In the genomic region with DNA sequence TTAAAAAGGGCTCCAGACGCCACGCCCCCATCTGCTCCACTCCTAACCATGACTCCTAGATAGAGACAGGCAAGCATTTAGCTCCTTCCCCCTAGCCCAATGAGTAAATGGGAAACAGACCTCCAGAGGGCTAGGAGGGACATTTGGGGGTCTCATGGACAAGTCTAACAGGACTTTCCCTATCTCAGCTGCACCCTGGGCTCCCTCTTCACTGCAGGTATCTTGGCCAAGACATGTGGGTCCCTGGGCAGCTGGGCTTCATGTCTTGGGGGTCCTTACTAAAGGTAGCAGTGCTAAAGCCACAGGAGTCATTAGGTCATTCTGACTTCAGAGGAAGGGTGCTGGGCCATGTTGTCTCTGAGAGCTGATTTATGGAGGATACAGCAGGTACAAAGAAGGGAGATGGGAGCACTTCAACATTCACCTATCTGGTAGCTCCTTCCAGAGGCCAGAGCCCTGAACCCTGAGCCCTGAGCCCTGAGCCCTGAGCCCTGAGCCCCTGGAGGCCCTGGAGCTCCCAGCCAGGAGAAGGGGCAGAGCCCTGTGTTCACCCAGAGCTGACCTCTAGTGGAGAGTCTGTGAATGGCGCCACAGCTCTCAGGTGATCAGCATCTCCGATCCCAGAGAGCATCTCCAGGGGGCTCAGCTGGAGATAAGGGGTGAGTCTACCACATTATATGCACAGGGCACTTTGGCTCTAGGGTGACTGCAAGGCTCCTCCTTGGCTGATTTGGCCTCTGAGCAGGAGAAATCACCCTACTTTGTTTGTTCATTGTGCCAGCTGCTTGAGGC, we compare ENCODE assay signal across 9 cellular contexts. TPM values are rescaled to one million over a fixed set of nuclear protein-coding genes. Genes with fewer than 3 reads are reported as not detected.
DNase-seq lines count a peak whose midpoint lies in the region; ATAC-seq, FAIRE-seq and TF ChIP-seq lines count a peak whose summit lies in the region.
"Had no signal": no experiment of that assay in that cellular context is flagged by ENCODE, and none has a peak within 500 bp of the region (broad histone marks: within the 10 kb centered on the region; RNA-seq: fewer than 3 reads in every experiment).

No MANE protein-coding gene starts in this region.

- H3K27ac Mint-ChIP-seq in WTC11, result no peak overlapping the region
- H3K27ac Mint-ChIP-seq: CD8-positive, alpha-beta T cell had no signal

- H3K9me3 Mint-ChIP-seq in WTC11, result no peaks in the 10 kb centered on the region
- H3K9me3 Mint-ChIP-seq: CD8-positive, alpha-beta T cell had no signal

- FAIRE-seq in HTR-8/SVneo (lab: Jason Lieb, UNC), result no peak

- TF ChIP-seq CTCF in WTC11 (IDR thresholded peaks at IDR 0.05) (peak; percentile 75), cardiac muscle cell (IDR thresholded peaks at IDR 0.05; ENCODE audit: low read depth, low read length) (peak; percentile 89)

- no peak overlapping the region for H3K27ac ChIP-seq in cardiac muscle cell

- H3K36me3 Mint-ChIP-seq in WTC11, result no peaks in the 10 kb centered on the region
- H3K36me3 Mint-ChIP-seq: CD8-positive, alpha-beta T cell had no signal

- CTCF ChIA-PET in WTC11 (lab: Charles Lee), result interaction anchor here (0.5 to 4.7 kb wide), 52 partner anchors 9 to 745 kb away, joined by 3 to 61 read pairs (median 4); partner anchors contain the start of genes EPHB1 and KY

- DNase-seq in NCI-H2196 (lab: John Stamatoyannopoulos, UW; ENCODE audit: unreplicated experiment), result peak; percentile 13
- DNase-seq in NCI-H2196 treated with DMSO at 0.1 percent for 48 hours (lab: John Stamatoyannopoulos, UW; ENCODE audit: unreplicated experiment), result no peak
- DNase-seq in HTR-8/SVneo (ENCODE audit: insufficient read length, low spot score), result peak; percentile 44
- peak; percentile 85 for DNase-seq in WTC11 (ENCODE audit: low spot score)
- DNase-seq in cardiac muscle cell (ENCODE audit: low read depth in 1 of 2, low spot score in 1 of 2), result peak; percentile 36 to 52
- DNase-seq in stimulated activated CD4-positive, alpha-beta T cell treated with anti-CD3 and anti-CD28 coated beads, Interleukin-4, amount 100 ng/mL, for 1 hour, result peak; percentile 8
- DNase-seq in T-helper 9 cell, result no peak

- H3K36me3 ChIP-seq in cardiac muscle cell, result no peaks in the 10 kb centered on the region

- ATAC-seq in GM21367 (IDR thresholded peaks at IDR 0.05; ENCODE audit: unreplicated experiment) (peak; percentile 87), WTC11 (peak; percentile 97)
- ATAC-seq: CD8-positive, alpha-beta T cell had no signal

- H3K4me1 Mint-ChIP-seq in WTC11, result no peaks in the 10 kb centered on the region

- H3K4me3 ChIP-seq in cardiac muscle cell, result no peak overlapping the region

- H3K27me3 ChIP-seq in cardiac muscle cell, result peaks cover 31% of the 10 kb centered on the region

- POLR2A ChIA-PET in WTC11 (lab: Charles Lee), result interaction anchor here (0.5 kb wide), 1 partner anchor 178 kb away, joined by 7 read pairs; no protein-coding TSS in a partner anchor

- no peaks in the 10 kb centered on the region for H3K9me3 ChIP-seq in cardiac muscle cell (ENCODE audit: low read depth)

- H3K27me3 Mint-ChIP-seq in WTC11 (ENCODE audit: low read depth), result no peaks in the 10 kb centered on the region; the same call in 1 of the 2 replicates

- H3K4me3 Mint-ChIP-seq in WTC11, result no peak overlapping the region
- H3K4me3 Mint-ChIP-seq: CD8-positive, alpha-beta T cell had no signal

- peaks cover 15% of the 10 kb centered on the region for H3K4me1 ChIP-seq in cardiac muscle cell (ENCODE audit: low read depth)

TF ChIP-seq in WTC11, 78 proteins besides CTCF, POLR2A, EP300 and RAD21:
- TF ChIP-seq MYBL2 (CRISPR knock-in tag; IDR thresholded peaks at IDR 0.05) (no peak), ZNF423 (CRISPR knock-in tag; IDR thresholded peaks at IDR 0.05) (peak; percentile 90)

RNA-seq across cellular contexts. Expression of gene EPHB1, which starts 40.1 kb away (rescaled TPM):
- total RNA-seq in WTC11 (2021) (7.0 to 9.9 TPM (median 8.2 TPM) in 3 replicates), cardiac muscle cell (0.45 and 0.56 TPM in 2 replicates)
- polyA plus RNA-seq in cardiac muscle cell, result 1.7 and 1.8 TPM in 2 replicates
- total RNA-seq: CD8-positive, alpha-beta T cell had no signal

Comparison
In these comparisons a context has a peak if more than half of its experiments do, and no peak if none do; other contexts are left out.
1. DNase-seq: peak in NCI-H2196 (single experiment), HTR-8/SVneo (single experiment), WTC11 (single experiment), cardiac muscle cell (2 of 2) and stimulated activated CD4-positive, alpha-beta T cell treated with anti-CD3 and anti-CD28 coated beads, Interleukin-4, amount 100 ng/mL, for 1 hour (single experiment); none in NCI-H2196 treated with DMSO at 0.1 percent for 48 hours (single experiment) and T-helper 9 cell (single experiment).